23 cellular contexts compared by ENCODE assay signal in the genomic region with DNA sequence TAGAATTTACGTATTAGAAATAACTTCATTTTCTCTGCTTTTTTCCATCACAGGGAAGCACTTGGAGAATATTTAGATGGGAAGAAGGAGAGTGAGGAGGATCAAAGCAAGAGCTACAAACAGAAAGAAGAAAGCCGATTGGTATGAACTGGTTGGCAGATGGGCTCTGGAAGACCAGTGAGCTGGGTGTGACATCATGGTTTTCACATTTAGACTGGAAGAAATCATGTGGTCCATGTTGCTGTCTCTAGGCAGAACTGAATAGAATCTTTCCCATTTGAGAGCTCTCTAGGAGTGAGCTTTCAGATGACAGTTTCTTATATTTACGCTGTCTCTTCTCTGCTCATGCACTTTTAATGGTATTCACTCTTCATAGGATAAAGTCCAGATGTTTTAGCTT. TPM values are rescaled to one million over a fixed set of nuclear protein-coding genes. Genes with fewer than 3 reads are reported as not detected.
DNase-seq lines count a peak whose midpoint lies in the region; ATAC-seq, FAIRE-seq and TF ChIP-seq lines count a peak whose summit lies in the region.
"Had no signal": no experiment of that assay in that cellular context is flagged by ENCODE, and none has a peak within 500 bp of the region (broad histone marks: within the 10 kb centered on the region; RNA-seq: fewer than 3 reads in every experiment).

No MANE protein-coding gene starts in this region.

- POLR2A ChIA-PET in HepG2 (lab: Yijun Ruan, JAX) (interaction anchor here (0.7 to 1.1 kb wide), 3 partner anchors 10 to 68 kb away, joined by 3 read pairs; a partner anchor contains a TSS), OCI-LY7 (lab: Charles Lee) (interaction anchor here (1.2 kb wide), 1 partner anchor 245 kb away, joined by 3 read pairs; no protein-coding TSS in a partner anchor)

- TF ChIP-seq EP300 in HepG2 (IDR thresholded peaks at IDR 0.05; ENCODE audit: low read depth in 2 of 2, low read length in 2 of 2) (no peak), HepG2 (CRISPR knock-in tag; IDR thresholded peaks at IDR 0.05; ENCODE audit: borderline replicate concordance) (no peak)

- H3K27ac ChIP-seq in HepG2 (ENCODE audit: extremely low read length, insufficient read depth, low read length) (no peak overlapping the region), right lobe of liver (no peak overlapping the region), OCI-LY7 (ENCODE audit: low read depth, low read length, poor library complexity, severe bottlenecking) (no peak overlapping the region)
- H3K27ac ChIP-seq: cardiac muscle cell, heart right ventricle had no signal

- H3K4me2 ChIP-seq in HepG2 (ENCODE audit: low read depth, low read length): peak overlapping the region; percentile 6; the same call in 1 of the 2 replicates
- no peak overlapping the region for H3K4me2 ChIP-seq in OCI-LY7 (ENCODE audit: low read length)

- TF ChIP-seq POLR2A in HepG2 (IDR thresholded peaks at IDR 0.05; ENCODE audit: insufficient read depth in 1 of 2, low read depth in 2 of 2, low read length in 2 of 2) (no peak), right lobe of liver (IDR thresholded peaks at IDR 0.05) (no peak)

- in situ Hi-C loops in HepG2 (cut with HindIII; ENCODE audit: extremely low pct_ligation_motif_present, low pct_unique_long_range_greater_than_20kb): no loop called here

- H3K27me3 ChIP-seq in HepG2 (ENCODE audit: control insufficient read depth in 1 of 2, insufficient read depth in 2 of 2, low read length in 2 of 2): no peaks in the 10 kb centered on the region
- no peaks in the 10 kb centered on the region for H3K27me3 ChIP-seq in right lobe of liver
- H3K27me3 ChIP-seq: cardiac muscle cell had no signal

- TF ChIP-seq RAD21 in HepG2 (CRISPR knock-in tag; IDR thresholded peaks at IDR 0.05): no peak

- intact Hi-C loops in HepG2 (cut with micrococcal nuclease; ENCODE audit: unreplicated experiment) (no loop called here), right lobe of liver (cut with DNase I) (no loop called here), OCI-LY7 (cut with micrococcal nuclease; ENCODE audit: unreplicated experiment) (no loop called here)

- FAIRE-seq in HepG2 (lab: Jason Lieb, UNC): no peak

- DNase-seq in HepG2 (ENCODE audit: low spot score) (no peak), right lobe of liver (no peak), OCI-M1 (lab: John Stamatoyannopoulos, UW) (peak; percentile 32), fibroblast of mammary gland (ENCODE audit: low read depth) (peak; percentile 19), midbrain (lab: John Stamatoyannopoulos, UW) (no peak), OCI-LY7 (ENCODE audit: low spot score) (no peak)
- DNase-seq in stimulated activated CD4-positive, alpha-beta T cell treated with anti-CD3 and anti-CD28 coated beads, Interleukin-4, amount 100 ng/mL, for 4 hours: no peak
- DNase-seq: activated CD4-positive, alpha-beta T cell treated with anti-CD3 and anti-CD28 coated beads, Interleukin-2, amount 50 U/mL, for 1 hour; activated naive CD4-positive, alpha-beta T cell treated with anti-CD3 and anti-CD28 coated beads, Interleukin-2, amount 50 U/mL, for 16 hours; C1 segment of cervical spinal cord; Caco-2; foreskin fibroblast; heart right ventricle; left colon; naive B cell; NCI-H1417; NCI-H510A treated with DMSO at 0.1 percent for 48 hours; occipital lobe; T1000 had no signal

- TF ChIP-seq CTCF in HepG2 (CRISPR knock-in tag; IDR thresholded peaks at IDR 0.05) (no peak), right lobe of liver (IDR thresholded peaks at IDR 0.05) (no peak), fibroblast of mammary gland (conservative IDR thresholded peaks at IDR 0.05; ENCODE audit: control insufficient read depth, insufficient read depth, low read depth, low read length) (no peak), OCI-LY7 (conservative IDR thresholded peaks at IDR 0.05; ENCODE audit: low read length) (no peak)

- no peaks in the 10 kb centered on the region for H3K9me2 ChIP-seq in OCI-LY7 (ENCODE audit: insufficient read depth, low read length)

- WGBS in HepG2 (ENCODE audit: low lambda C conversion rate): 64% methylated on average over 3 of the region's 3 CpGs
- 79% methylated on average over 2 of the region's 3 CpGs for WGBS in right lobe of liver (ENCODE audit: insufficient coverage, low coverage, low lambda C conversion rate, missing lambda C conversion rate)

- ATAC-seq in HepG2 (peak; percentile 61), right lobe of liver (no peak), GM19324 (IDR thresholded peaks at IDR 0.05; ENCODE audit: low FRiP score, unreplicated experiment) (no peak)
- ATAC-seq: HCT116, heart right ventricle, left colon had no signal

- H2AFZ ChIP-seq in HepG2 (ENCODE audit: low read length): no peak overlapping the region
- no peak overlapping the region for H2AFZ ChIP-seq in OCI-LY7 (ENCODE audit: low read length)

- no peak overlapping the region for H3K9ac ChIP-seq in HepG2 (ENCODE audit: insufficient read depth, low read depth, low read length)

- H3K4me1 ChIP-seq in HepG2 (ENCODE audit: insufficient read depth, low read length) (peaks cover 21% of the 10 kb centered on the region), right lobe of liver (peaks cover 0 to 4% (median 2%) of the 10 kb centered on the region in 4 donors), OCI-LY7 (ENCODE audit: insufficient read depth, low read length, poor library complexity, severe bottlenecking) (no peaks in the 10 kb centered on the region)
- H3K4me1 ChIP-seq: heart right ventricle had no signal

- H3K79me2 ChIP-seq in HepG2 (ENCODE audit: insufficient read depth, low read length) (no peaks in the 10 kb centered on the region), OCI-LY7 (ENCODE audit: insufficient read depth, low read depth, low read length) (no peaks in the 10 kb centered on the region)

- H3K36me3 ChIP-seq in HepG2 (replicated peaks in 1 of 2; ENCODE audit: control insufficient read depth in 1 of 2, insufficient read depth in 2 of 2, low read length in 2 of 2): no peaks in the 10 kb centered on the region
- H3K36me3 ChIP-seq in right lobe of liver: no peaks in the 10 kb centered on the region
- H3K36me3 ChIP-seq in OCI-LY7 (ENCODE audit: insufficient read depth, low read length): no peaks in the 10 kb centered on the region
- H3K36me3 ChIP-seq: cardiac muscle cell, heart right ventricle had no signal

- CTCF ChIA-PET in HepG2 (lab: Yijun Ruan, JAX; ENCODE audit: low intra/inter-chr PET ratio, low total read pairs): no interaction called here
- CTCF ChIA-PET in OCI-LY7 (lab: Charles Lee; ENCODE audit: unreplicated experiment): no interaction called here

- BruUV-seq in HepG2 (replicated peaks; lab: Mats Ljungman, UMichigan): no TSS peak
- BruUV-seq in OCI-LY7 (replicated peaks; lab: Mats Ljungman, UMichigan): no TSS peak

- H4K20me1 ChIP-seq in HepG2 (ENCODE audit: insufficient read depth, low read length): no peaks in the 10 kb centered on the region
- H4K20me1 ChIP-seq in OCI-LY7 (ENCODE audit: insufficient read depth, low read length): no peaks in the 10 kb centered on the region; the same call in 1 of the 2 replicates

- H3K9me3 ChIP-seq in HepG2 (ENCODE audit: low read length) (no peaks in the 10 kb centered on the region), right lobe of liver (no peaks in the 10 kb centered on the region), OCI-LY7 (ENCODE audit: low read length) (no peaks in the 10 kb centered on the region)
- H3K9me3 ChIP-seq: Caco-2, heart right ventricle had no signal

- H3K4me3 ChIP-seq in HepG2 (replicated peaks in 1 of 3; ENCODE audit: insufficient read depth in 1 of 3, low read depth in 2 of 3, low read length in 3 of 3): no peak overlapping the region
- no peak overlapping the region for H3K4me3 ChIP-seq in right lobe of liver
- no peak overlapping the region for H3K4me3 ChIP-seq in fibroblast of mammary gland (ENCODE audit: control insufficient read depth, low read depth, low read length)
- no peak overlapping the region for H3K4me3 ChIP-seq in OCI-LY7 (ENCODE audit: low read depth, low read length, poor library complexity, severe bottlenecking)
- H3K4me3 ChIP-seq: cardiac muscle cell, heart right ventricle had no signal

TF ChIP-seq in HepG2, 621 proteins besides CTCF, POLR2A, EP300 and RAD21:
- no peak for TF ChIP-seq RCOR2 (CRISPR knock-in tag; IDR thresholded peaks at IDR 0.05)
- peak; percentile 81 for TF ChIP-seq RFX5 (IDR thresholded peaks at IDR 0.05; ENCODE audit: low read depth, low read length)
TF ChIP-seq in HepG2: peak in this region for 1.

RNA-seq across cellular contexts. Expression of a gene that starts 12.6 kb away (rescaled TPM):
- total RNA-seq in HepG2 (2016; rRNA removed; fragmentation: Illumina TruSeq; extraction: Trizol) (0.07 and 0.08 TPM in 2 replicates), right lobe of liver (under 1 TPM in 2 of 6 experiments, not detected in 4; 0.31 TPM), OCI-LY7 (2022) (not detected in 2 replicates)
- total RNA-seq in HepG2 (2016; cell fraction: cytosol; rRNA removed; fragmentation: Illumina TruSeq; extraction: Trizol; ENCODE audit: low read depth): 0.18 and 0.30 TPM in 2 replicates
- not detected in 2 replicates for total RNA-seq in HepG2 (2016; cell fraction: insoluble cytoplasmic fraction; rRNA removed; fragmentation: Illumina TruSeq; extraction: Trizol)
- 0.07 and 0.09 TPM in 2 replicates for total RNA-seq in HepG2 (2016; cell fraction: membrane; rRNA removed; fragmentation: Illumina TruSeq; extraction: Trizol)
- total RNA-seq in HepG2 (2016; cell fraction: nucleus; rRNA removed; fragmentation: Illumina TruSeq; extraction: Trizol): not detected in 2 replicates
- not detected in 2 replicates for polyA plus RNA-seq in HepG2 (2011; rRNA removed)
- not detected in 2 replicates for polyA plus RNA-seq in HepG2 (2011; cell fraction: cytosol; rRNA removed)
- polyA plus RNA-seq in HepG2 (2011; cell fraction: nucleus; rRNA removed): not detected in 2 replicates
- polyA plus RNA-seq in HepG2 (2012): not detected in 2 replicates
- 0.11 and 0.16 TPM in 2 replicates for polyA plus RNA-seq in HepG2 (2016; cell fraction: cytosol; fragmentation: Illumina TruSeq; extraction: Trizol; ENCODE audit: low read depth)
- not detected in 2 replicates for polyA plus RNA-seq in HepG2 (2016; cell fraction: insoluble cytoplasmic fraction; fragmentation: Illumina TruSeq; extraction: Trizol; ENCODE audit: low read depth)
- 0.08 TPM in 1 of 2 replicates, not detected in the other for polyA plus RNA-seq in HepG2 (2016; cell fraction: membrane; fragmentation: Illumina TruSeq; extraction: Trizol; ENCODE audit: low read depth)
- not detected in 2 replicates for polyA plus RNA-seq in HepG2 (2016; cell fraction: nucleus; fragmentation: Illumina TruSeq; extraction: Trizol; ENCODE audit: insufficient read depth, low read depth)
- polyA minus RNA-seq in HepG2 (2011; rRNA and poly(A)+ RNA removed; ENCODE audit: low replicate concordance): 0.22 TPM in 1 of 2 replicates, not detected in the other
- polyA minus RNA-seq in HepG2 (2011; cell fraction: cytosol; rRNA and poly(A)+ RNA removed): not detected in 2 replicates
- polyA minus RNA-seq in HepG2 (2011; cell fraction: nucleus; rRNA and poly(A)+ RNA removed): not detected in 2 replicates
- total RNA-seq in OCI-LY7 (2014; rRNA removed; shearing (Covaris generic)): not detected in 2 replicates
- total RNA-seq: cardiac muscle cell, left colon, MCF 10A had no signal
- polyA plus RNA-seq: cardiac muscle cell had no signal

Comparison
In these comparisons a context has a peak if more than half of its experiments do, and no peak if none do; other contexts are left out.
1. DNase-seq: peak in OCI-M1 (single experiment) and fibroblast of mammary gland (single experiment); none in HepG2 (single experiment), right lobe of liver (0 of 3), midbrain (single experiment), stimulated activated CD4-positive, alpha-beta T cell treated with anti-CD3 and anti-CD28 coated beads, Interleukin-4, amount 100 ng/mL, for 4 hours (0 of 2) and OCI-LY7 (single experiment).